Comparison of ENCODE assay signal across 29 cellular contexts in genomic region chr5:174427304-174427703, GRCh38.
"Had no signal": no experiment of that assay in that cellular context is flagged by ENCODE, and none has a peak within 500 bp of the region (broad histone marks: within the 10 kb centered on the region; RNA-seq: fewer than 3 reads in every experiment).

No MANE protein-coding gene starts in this region.

- H3K4me3 ChIP-seq: adrenal gland, ascending aorta, breast epithelium, cardiac muscle cell, colonic mucosa, gastrocnemius medialis, heart left ventricle had no signal

- H3K36me3 ChIP-seq: adrenal gland, ascending aorta, breast epithelium, cardiac muscle cell, colonic mucosa, gastrocnemius medialis, heart left ventricle had no signal

- H3K27ac ChIP-seq: adrenal gland, ascending aorta, breast epithelium, cardiac muscle cell, colonic mucosa, epithelial cell of prostate, foreskin keratinocyte, gastrocnemius medialis, heart left ventricle had no signal

- H3K9me3 ChIP-seq: adrenal gland, ascending aorta, breast epithelium, colonic mucosa, gastrocnemius medialis, heart left ventricle had no signal

- H3K27me3 ChIP-seq: adrenal gland, ascending aorta, breast epithelium, cardiac muscle cell, colonic mucosa, foreskin keratinocyte had no signal

- ATAC-seq: activated CD4-positive, alpha-beta T cell treated with anti-CD3 and anti-CD28 coated beads for 36 hours; activated CD8-positive, alpha-beta memory T cell treated with anti-CD3 and anti-CD28 coated beads, Interleukin-2, amount 10 ng/mL, durations not matched to agents 7 days and 5 days; activated CD8-positive, alpha-beta T cell treated with anti-CD3 and anti-CD28 coated beads, Interleukin-2, amount 10 ng/mL, durations not matched to agents 7 days and 5 days; activated naive CD8-positive, alpha-beta T cell treated with anti-CD3 and anti-CD28 coated beads, Interleukin-2, amount 50 U/mL, for 24 hours; foreskin keratinocyte; gastrocnemius medialis; heart left ventricle; T-helper 17 cell had no signal

- H3K4me1 ChIP-seq: adrenal gland, ascending aorta, breast epithelium, colonic mucosa had no signal

- DNase-seq: activated CD4-positive, alpha-beta memory T cell treated with anti-CD3 and anti-CD28 coated beads for 36 hours; activated CD4-positive, alpha-beta T cell treated with anti-CD3 and anti-CD28 coated beads for 36 hours; activated CD4-positive, alpha-beta T cell treated with anti-CD3 and anti-CD28 coated beads, Interleukin-2, amount 10 ng/mL, durations not matched to agents 24 days and 14 days; activated CD4-positive, CD25-positive, alpha-beta regulatory T cell; activated CD4-positive, CD25-positive, alpha-beta regulatory T cell treated with anti-CD3 and anti-CD28 coated beads, Interleukin-2, amount 50 U/mL, for 72 hours; activated CD8-positive, alpha-beta memory T cell treated with anti-CD3 and anti-CD28 coated beads, Interleukin-2, amount 10 ng/mL, durations not matched to agents 7 days and 5 days; activated CD8-positive, alpha-beta memory T cell treated with anti-CD3 and anti-CD28 coated beads, Interleukin-2, amount 50 U/mL, for 4 hours; activated CD8-positive, alpha-beta T cell treated with anti-CD3 and anti-CD28 coated beads, Interleukin-2, amount 10 ng/mL, durations not matched to agents 7 days and 5 days; activated naive CD4-positive, alpha-beta T cell treated with anti-CD3 and anti-CD28 coated beads for 36 hours; activated naive CD8-positive, alpha-beta T cell treated with anti-CD3 and anti-CD28 coated beads for 36 hours; activated naive CD8-positive, alpha-beta T cell treated with anti-CD3 and anti-CD28 coated beads, Interleukin-2, amount 50 U/mL, for 24 hours; activated T-cell treated with anti-CD3 and anti-CD28 coated beads, Interleukin-2, amount 50 U/mL, for 1 hour; activated T-cell treated with anti-CD3 and anti-CD28 coated beads, Interleukin-2, amount 50 U/mL, for 48 hours; adrenal gland; central memory CD4-positive, alpha-beta T cell; cerebellar nuclear complex; colonic mucosa; effector CD8-positive, alpha-beta T cell; foreskin keratinocyte; gastrocnemius medialis; glutamatergic neuron; heart left ventricle; SW 1271; T-helper 1 cell; T-helper 17 cell had no signal
